In the genomic region with DNA sequence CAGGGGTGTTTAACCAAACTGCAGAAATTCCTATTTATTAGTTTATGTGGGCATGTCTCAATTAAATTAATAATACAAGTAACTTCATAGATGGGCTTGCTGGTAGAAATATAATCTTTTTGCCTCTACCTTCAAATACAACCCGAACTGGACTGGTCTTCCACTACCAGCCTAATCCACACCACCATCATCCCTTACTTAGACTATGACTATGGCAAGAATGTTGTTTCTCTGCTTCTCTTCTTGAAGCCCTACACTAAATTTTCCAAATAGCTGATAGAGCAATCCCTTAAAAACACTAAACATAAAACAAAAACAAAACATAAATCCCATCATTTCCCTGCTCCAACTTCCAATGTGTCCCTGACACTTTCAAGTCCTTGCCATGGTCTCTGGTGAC, we compare ENCODE assay signal across 14 cellular contexts.
"Had no signal": no experiment of that assay in that cellular context is flagged by ENCODE, and none has a peak within 500 bp of the region (broad histone marks: within the 10 kb centered on the region; RNA-seq: fewer than 3 reads in every experiment).

No MANE protein-coding gene starts in this region.

- H3K4me3 ChIP-seq: adrenal gland, cardiac muscle cell, hepatocyte, left lung, tibial artery, uterus had no signal

- H3K27me3 Mint-ChIP-seq: activated B cell treated with CpG ODN at 0.5 μM for 24 hours; naive B cell; stimulated activated naive B cell treated with anti-CD40 and anti-IgM and Interleukin-4, amounts not matched to agents 10 μg/mL and 1 μg/mL and 100 μg/mL, for 72 hours had no signal

- H3K36me3 ChIP-seq: uterus had no signal

- H3K4me1 ChIP-seq: adrenal gland, left lung, tibial artery, uterus had no signal

- H3K27ac ChIP-seq: adrenal gland, cardiac muscle cell, hepatocyte, left lung, tibial artery, uterus had no signal

- H3K27ac Mint-ChIP-seq: activated B cell treated with CpG ODN at 0.5 μM for 24 hours had no signal

- H3K4me2 ChIP-seq: hepatocyte had no signal

- H3K9me3 Mint-ChIP-seq: activated B cell treated with CpG ODN at 0.5 μM for 24 hours; activated T-cell treated with anti-CD3 and anti-CD28 coated beads, Interleukin-2, amount 50 U/mL, for 4 hours; naive B cell; stimulated activated naive B cell treated with anti-CD40 and anti-IgM and Interleukin-4, amounts not matched to agents 10 μg/mL and 1 μg/mL and 100 μg/mL, for 72 hours had no signal

- H3K4me3 Mint-ChIP-seq: activated B cell treated with CpG ODN at 0.5 μM for 24 hours; activated T-cell treated with anti-CD3 and anti-CD28 coated beads, Interleukin-2, amount 50 U/mL, for 4 hours; naive B cell; stimulated activated naive B cell treated with anti-CD40 and anti-IgM and Interleukin-4, amounts not matched to agents 10 μg/mL and 1 μg/mL and 100 μg/mL, for 72 hours had no signal

- H3K27me3 ChIP-seq: adrenal gland, cardiac muscle cell, hepatocyte, left lung, neutrophil, tibial artery, uterus had no signal

- H3K4me1 Mint-ChIP-seq: activated B cell treated with CpG ODN at 0.5 μM for 24 hours; stimulated activated naive B cell treated with anti-CD40 and anti-IgM and Interleukin-4, amounts not matched to agents 10 μg/mL and 1 μg/mL and 100 μg/mL, for 72 hours had no signal

- ATAC-seq: activated T-cell treated with anti-CD3 and anti-CD28 coated beads, Interleukin-2, amount 50 U/mL, for 4 hours; esophagus mucosa; left lung; stimulated activated naive B cell treated with anti-CD40 and anti-IgM and Interleukin-4, amounts not matched to agents 10 μg/mL and 1 μg/mL and 100 μg/mL, for 72 hours had no signal

- H2AFZ ChIP-seq: hepatocyte had no signal

- DNase-seq: activated B cell treated with CpG ODN at 0.5 μM for 24 hours; activated CD4-positive, alpha-beta T cell treated with anti-CD3 and anti-CD28 coated beads, Interleukin-2, amount 50 U/mL, for 1 hour; activated T-cell treated with anti-CD3 and anti-CD28 coated beads, Interleukin-2, amount 50 U/mL, for 4 hours; adrenal gland; left lung; naive B cell; retina; stimulated activated naive B cell treated with anti-CD40 and anti-IgM and Interleukin-4, amounts not matched to agents 10 μg/mL and 1 μg/mL and 100 μg/mL, for 72 hours; tibial artery; uterus had no signal

- H3K9me3 ChIP-seq: adrenal gland, left lung, neutrophil, tibial artery, uterus had no signal
